In genomic region chr6:40958740-40959139, GRCh38 we compare ENCODE assay signal across 25 cellular contexts.
A peak's percentile ranks its signal among the peaks of the same experiment; 100 is the strongest.
DNase-seq lines count a peak whose midpoint lies in the region; TF ChIP-seq lines count a peak whose summit lies in the region.
"Had no signal": no experiment of that assay in that cellular context is flagged by ENCODE, and none has a peak within 500 bp of the region (broad histone marks: within the 10 kb centered on the region; RNA-seq: fewer than 3 reads in every experiment).

No MANE protein-coding gene starts in this region.

- TF ChIP-seq CTCF in brain microvascular endothelial cell (IDR thresholded peaks at IDR 0.05; ENCODE audit: low read depth, low read length, missing control alignments), result no peak
- TF ChIP-seq CTCF in thyroid gland (IDR thresholded peaks at IDR 0.05), result no peak
- no peak for TF ChIP-seq CTCF in BE2C (IDR thresholded peaks at IDR 0.05; ENCODE audit: low read depth, low read length)

- peaks cover 23% of the 10 kb centered on the region for H3K4me1 ChIP-seq in mesenchymal stem cell (ENCODE audit: control insufficient read depth, insufficient read depth, low read depth, low read length)
- peaks cover 0 to 16% of the 10 kb centered on the region in 2 donors for H3K4me1 ChIP-seq in thyroid gland
- H3K4me1 ChIP-seq in BE2C, result no peaks in the 10 kb centered on the region
- H3K4me1 ChIP-seq: gastroesophageal sphincter, spleen, upper lobe of right lung had no signal

- no peak overlapping the region for H3K9ac ChIP-seq in mesenchymal stem cell (ENCODE audit: low read length)

- no peak for TF ChIP-seq POLR2A in thyroid gland (IDR thresholded peaks at IDR 0.05)

- H3K79me1 ChIP-seq in mesenchymal stem cell (replicated peaks; ENCODE audit: low read length, poor library complexity, severe bottlenecking), result no peaks in the 10 kb centered on the region

- H3K23ac ChIP-seq in mesenchymal stem cell (ENCODE audit: low read length in 2 of 2), result no peak overlapping the region

- no peak overlapping the region for H3K14ac ChIP-seq in mesenchymal stem cell (ENCODE audit: low read length in 2 of 2)

- WGBS in mesenchymal stem cell, result 80% methylated on average over 1 of the region's 1 CpG
- 71 to 86% methylated on average over 1 of the region's 1 CpG for WGBS in thyroid gland, 2 donors

- H3K27ac ChIP-seq in brain microvascular endothelial cell (no peak overlapping the region), mesenchymal stem cell (ENCODE audit: low read length, poor library complexity, severe bottlenecking) (peak overlapping the region; percentile 94), thyroid gland (no peak overlapping the region)
- H3K27ac ChIP-seq: cardiac muscle cell, gastroesophageal sphincter, spleen, upper lobe of right lung had no signal

- H3K9me3 ChIP-seq in mesenchymal stem cell (ENCODE audit: control insufficient read depth, low read length) (no peaks in the 10 kb centered on the region), thyroid gland (no peaks in the 10 kb centered on the region), BE2C (no peaks in the 10 kb centered on the region)
- H3K9me3 ChIP-seq: gastroesophageal sphincter, MG63, pancreas, spleen, upper lobe of right lung had no signal

- H3K36me3 ChIP-seq in brain microvascular endothelial cell (replicated peaks), result no peaks in the 10 kb centered on the region
- no peaks in the 10 kb centered on the region for H3K36me3 ChIP-seq in mesenchymal stem cell (ENCODE audit: control insufficient read depth in 1 of 2, insufficient read depth in 2 of 2, low read depth in 1 of 2, low read length in 2 of 2)
- no peaks in the 10 kb centered on the region for H3K36me3 ChIP-seq in thyroid gland
- no peaks in the 10 kb centered on the region for H3K36me3 ChIP-seq in BE2C
- H3K36me3 ChIP-seq: cardiac muscle cell, gastroesophageal sphincter, MG63, pancreas, spleen, upper lobe of right lung had no signal

- no peak overlapping the region for H2BK15ac ChIP-seq in mesenchymal stem cell (ENCODE audit: low read depth, poor library complexity, severe bottlenecking)

- DNase-seq in AG20443 (ENCODE audit: low spot score) (peak; percentile 33), M059J (ENCODE audit: low read depth) (peak; percentile 34), brain microvascular endothelial cell (peak; percentile 4), mesenchymal stem cell (no peak), KG1 (lab: John Stamatoyannopoulos, UW) (no peak), thyroid gland (no peak), BE2C (no peak), NCI-H446 treated with DMSO at 0.1 percent for 48 hours (lab: John Stamatoyannopoulos, UW) (no peak)
- DNase-seq: activated CD4-positive, alpha-beta T cell treated with anti-CD3 and anti-CD28 coated beads, Interleukin-2, amount 50 U/mL, for 48 hours; activated CD8-positive, alpha-beta memory T cell treated with anti-CD3 and anti-CD28 coated beads, Interleukin-2, amount 50 U/mL, for 4 hours; activated naive CD4-positive, alpha-beta T cell treated with anti-CD3 and anti-CD28 coated beads, Interleukin-2, amount 50 U/mL, for 16 hours; amygdala; islet precursor cell; MG63; NCI-H1105 treated with DMSO at 0.1 percent for 48 hours; NCI-H2029; NCI-H2227 treated with DMSO at 0.1 percent for 48 hours; nephron progenitor cell; pancreas; spleen; T-helper 17 cell; upper lobe of right lung had no signal

- in situ Hi-C loops in brain microvascular endothelial cell (cut with HindIII; ENCODE audit: low pct_ligation_motif_present, low sequenced_read_pairs), result no loop called here

- H3K4me2 ChIP-seq in mesenchymal stem cell (ENCODE audit: low read length, poor library complexity, severe bottlenecking), result peak overlapping the region; percentile 7

- H2BK5ac ChIP-seq in mesenchymal stem cell (ENCODE audit: low read depth, low read length, poor library complexity, severe bottlenecking), result peak overlapping the region; percentile 92

- H4K91ac ChIP-seq in mesenchymal stem cell (ENCODE audit: low read length), result no peak overlapping the region

- intact Hi-C loops in thyroid gland (cut with DNase I), result no loop called here

- no peak overlapping the region for H2BK12ac ChIP-seq in mesenchymal stem cell (ENCODE audit: low read length in 2 of 2)

- H3K4me3 ChIP-seq in brain microvascular endothelial cell (ENCODE audit: low read depth, low read length) (no peak overlapping the region), mesenchymal stem cell (ENCODE audit: insufficient read depth in 1 of 2, low read depth in 1 of 2, low read length in 2 of 2) (no peak overlapping the region), thyroid gland (replicated peaks in 1 of 3) (no peak overlapping the region), BE2C (ENCODE audit: low read depth, low read length) (no peak overlapping the region)
- H3K4me3 ChIP-seq: cardiac muscle cell, gastroesophageal sphincter, GM12878, MG63, pancreas, spleen, upper lobe of right lung had no signal

- H4K8ac ChIP-seq in mesenchymal stem cell (ENCODE audit: low read length), result no peak overlapping the region

- no peak overlapping the region for H2AFZ ChIP-seq in mesenchymal stem cell (ENCODE audit: low read depth, low read length)

- H3K27me3 ChIP-seq in brain microvascular endothelial cell (replicated peaks), result no peaks in the 10 kb centered on the region
- no peaks in the 10 kb centered on the region for H3K27me3 ChIP-seq in mesenchymal stem cell (ENCODE audit: control insufficient read depth in 1 of 2, insufficient read depth in 1 of 2, low read length in 2 of 2)
- no peaks in the 10 kb centered on the region for H3K27me3 ChIP-seq in thyroid gland
- H3K27me3 ChIP-seq in BE2C, result no peaks in the 10 kb centered on the region
- H3K27me3 ChIP-seq: cardiac muscle cell, gastroesophageal sphincter, MG63, pancreas, spleen, upper lobe of right lung had no signal

- peak overlapping the region; percentile 98 for H2AK5ac ChIP-seq in mesenchymal stem cell (ENCODE audit: low read length, severe bottlenecking)

- H3K4ac ChIP-seq in mesenchymal stem cell (ENCODE audit: low read depth in 1 of 2, low read length in 2 of 2), result no peak overlapping the region

- peak overlapping the region in 1 of 2 experiments; percentile 46 for H3K18ac ChIP-seq in mesenchymal stem cell (ENCODE audit: low read depth in 1 of 2, low read length in 2 of 2)

- no peak overlapping the region for H2BK120ac ChIP-seq in mesenchymal stem cell (ENCODE audit: low read depth, low read length)

Comparison
In these comparisons a context has a peak if more than half of its experiments do, and no peak if none do; other contexts are left out.
1. DNase-seq: peak in AG20443 (single experiment), M059J (single experiment) and brain microvascular endothelial cell (single experiment); none in mesenchymal stem cell (single experiment), KG1 (single experiment), thyroid gland (0 of 2), BE2C (single experiment) and NCI-H446 treated with DMSO at 0.1 percent for 48 hours (single experiment).